In the genomic region with DNA sequence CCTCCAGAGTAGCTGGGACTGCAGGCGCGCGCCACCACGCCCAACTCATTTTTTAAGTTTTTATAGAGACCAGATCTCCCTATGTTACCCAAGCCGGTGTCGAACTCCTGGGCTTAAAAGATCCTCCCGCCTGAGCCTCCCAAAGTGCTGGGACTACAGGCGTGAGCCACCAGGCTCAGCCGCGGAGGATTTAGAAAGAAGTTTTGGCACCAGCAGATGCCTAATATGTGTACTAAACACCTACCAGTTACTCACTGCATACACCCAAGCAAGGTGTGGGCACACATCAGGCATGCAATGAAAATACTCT, we compare ENCODE assay signal across 8 cellular contexts. TPM values are rescaled to one million over a fixed set of nuclear protein-coding genes. Genes with fewer than 3 reads are reported as not detected.
DNase-seq lines count a peak whose midpoint lies in the region; ATAC-seq, FAIRE-seq and TF ChIP-seq lines count a peak whose summit lies in the region.

No MANE protein-coding gene starts in this region.

- peak overlapping the region; percentile 95 for H3K4me3 ChIP-seq in astrocyte (ENCODE audit: insufficient read depth, low read depth, low read length)
- H3K4me3 ChIP-seq in right lobe of liver, result peak overlapping the region; percentile 58 to 84 (median 80)
- H3K4me3 ChIP-seq in thyroid gland (replicated peaks in 1 of 3), result peak overlapping the region in 2 of 3 donors; percentile 54
- H3K4me3 ChIP-seq in small intestine (ENCODE audit: low read depth in 1 of 2, low read length in 2 of 2), result peak overlapping the region in 1 of 2 donors; percentile 78

- no peaks in the 10 kb centered on the region for H4K20me1 ChIP-seq in astrocyte (ENCODE audit: insufficient read depth, low read length)

- no peaks in the 10 kb centered on the region for H3K36me3 ChIP-seq in astrocyte (ENCODE audit: insufficient read depth, low read length)
- no peaks in the 10 kb centered on the region for H3K36me3 ChIP-seq in right lobe of liver
- no peaks in the 10 kb centered on the region for H3K36me3 ChIP-seq in thyroid gland
- H3K36me3 ChIP-seq in small intestine (ENCODE audit: control insufficient read depth in 2 of 2, insufficient read depth in 2 of 2, low read length in 2 of 2), result no peaks in the 10 kb centered on the region

- H3K4me3 Mint-ChIP-seq in activated T-cell treated with anti-CD3 and anti-CD28 coated beads, Interleukin-2, amount 50 U/mL, for 24 hours, result peak overlapping the region; percentile 92
- H3K4me3 Mint-ChIP-seq in astrocyte (ENCODE audit: unreplicated experiment), result peak overlapping the region; percentile 85

- ATAC-seq in right lobe of liver, result no peak
- no peak for ATAC-seq in HG02852 (IDR thresholded peaks at IDR 0.05; ENCODE audit: unreplicated experiment)

- H3K4me1 ChIP-seq in astrocyte (ENCODE audit: insufficient read depth, low read length) (peaks cover 9% of the 10 kb centered on the region), right lobe of liver (peaks cover 0 to 11% (median 3%) of the 10 kb centered on the region in 4 donors), thyroid gland (peaks cover 10 to 13% of the 10 kb centered on the region in 2 donors), small intestine (ENCODE audit: control insufficient read depth in 2 of 2, insufficient read depth in 1 of 2, low read depth in 1 of 2, low read length in 1 of 2) (peaks cover 0 to 6% of the 10 kb centered on the region in 2 donors)

- peaks cover 44% of the 10 kb centered on the region for H3K36me3 Mint-ChIP-seq in activated T-cell treated with anti-CD3 and anti-CD28 coated beads, Interleukin-2, amount 50 U/mL, for 24 hours (ENCODE audit: low read depth)
- no peaks in the 10 kb centered on the region for H3K36me3 Mint-ChIP-seq in astrocyte (ENCODE audit: low read depth, unreplicated experiment)

- H3K4me1 Mint-ChIP-seq in activated T-cell treated with anti-CD3 and anti-CD28 coated beads, Interleukin-2, amount 50 U/mL, for 24 hours (ENCODE audit: low read depth), result peaks cover 30% of the 10 kb centered on the region
- peaks cover 4% of the 10 kb centered on the region for H3K4me1 Mint-ChIP-seq in astrocyte (ENCODE audit: low read depth, unreplicated experiment)

- peaks cover 24% of the 10 kb centered on the region for H3K9me3 Mint-ChIP-seq in activated T-cell treated with anti-CD3 and anti-CD28 coated beads, Interleukin-2, amount 50 U/mL, for 24 hours
- no peaks in the 10 kb centered on the region for H3K9me3 Mint-ChIP-seq in astrocyte (ENCODE audit: unreplicated experiment)

- no peak for FAIRE-seq in astrocyte (lab: Jason Lieb, UNC)
- FAIRE-seq in small intestine (lab: Jason Lieb, UNC), result no peak

- H3K9ac ChIP-seq in astrocyte (ENCODE audit: low read length), result peak overlapping the region; percentile 82

- TF ChIP-seq POLR2A in right lobe of liver (IDR thresholded peaks at IDR 0.05) (no peak), thyroid gland (IDR thresholded peaks at IDR 0.05) (no peak)

- TF ChIP-seq CTCF in astrocyte (IDR thresholded peaks at IDR 0.05; ENCODE audit: insufficient read depth, low read depth, low read length), result no peak
- no peak for TF ChIP-seq CTCF in right lobe of liver (IDR thresholded peaks at IDR 0.05)
- TF ChIP-seq CTCF in thyroid gland (IDR thresholded peaks at IDR 0.05), result no peak

- H3K27me3 ChIP-seq in astrocyte (ENCODE audit: insufficient read depth, low read length) (no peaks in the 10 kb centered on the region), right lobe of liver (no peaks in the 10 kb centered on the region), thyroid gland (no peaks in the 10 kb centered on the region), small intestine (ENCODE audit: control insufficient read depth in 2 of 2, insufficient read depth in 2 of 2, low read length in 2 of 2) (no peaks in the 10 kb centered on the region)

- H3K9me3 ChIP-seq in astrocyte (ENCODE audit: insufficient read depth, low read depth, low read length) (peaks cover 2% of the 10 kb centered on the region), right lobe of liver (no peaks in the 10 kb centered on the region), thyroid gland (no peaks in the 10 kb centered on the region), small intestine (ENCODE audit: control insufficient read depth, low read depth) (no peaks in the 10 kb centered on the region)

- 54% methylated on average over 7 of the region's 10 CpGs for WGBS in right lobe of liver (ENCODE audit: insufficient coverage, low coverage, low lambda C conversion rate, missing lambda C conversion rate)
- WGBS in thyroid gland, 2 donors, result 41 to 58% methylated on average over 9 to 10 of the region's 10 CpGs
- WGBS in small intestine, 3 donors, result 54 to 63% (median 57%) methylated on average over 10 of the region's 10 CpGs

- no peak overlapping the region for H3K27ac ChIP-seq in astrocyte (ENCODE audit: low read depth, low read length)
- H3K27ac ChIP-seq in right lobe of liver, result peak overlapping the region in 2 of 3 donors; percentile 51 to 74
- H3K27ac ChIP-seq in thyroid gland, result peak overlapping the region in 2 of 3 donors; percentile 27 to 81
- no peak overlapping the region for H3K27ac ChIP-seq in small intestine (ENCODE audit: low read depth in 1 of 2, low read length in 1 of 2)

- peak overlapping the region; percentile 92 for H2AFZ ChIP-seq in astrocyte (ENCODE audit: low read depth, low read length)

- intact Hi-C loops in right lobe of liver (cut with DNase I) (no loop called here), thyroid gland (cut with DNase I) (no loop called here)

- DNase-seq in activated T-cell treated with anti-CD3 and anti-CD28 coated beads, Interleukin-2, amount 50 U/mL, for 24 hours, result no peak
- DNase-seq in activated T-cell treated with anti-CD3 and anti-CD28 coated beads for 4 hours (no peak), astrocyte (ENCODE audit: low read depth) (no peak), right lobe of liver (peak in 1 of 3 donors; percentile 54), thyroid gland (no peak), small intestine (no peak), cerebellar cortex (ENCODE audit: low spot score) (no peak)

- peak overlapping the region; percentile 14 for H3K27ac Mint-ChIP-seq in activated T-cell treated with anti-CD3 and anti-CD28 coated beads, Interleukin-2, amount 50 U/mL, for 24 hours
- H3K27ac Mint-ChIP-seq in astrocyte (ENCODE audit: unreplicated experiment), result no peak overlapping the region

- no peaks in the 10 kb centered on the region for H3K27me3 Mint-ChIP-seq in activated T-cell treated with anti-CD3 and anti-CD28 coated beads, Interleukin-2, amount 50 U/mL, for 24 hours
- no peaks in the 10 kb centered on the region for H3K27me3 Mint-ChIP-seq in astrocyte (ENCODE audit: low read depth, unreplicated experiment)

- no peaks in the 10 kb centered on the region for H3K79me2 ChIP-seq in astrocyte (ENCODE audit: insufficient read depth, low read length)

- H3K4me2 ChIP-seq in astrocyte (ENCODE audit: low read length), result peak overlapping the region; percentile 97

RNA-seq across cellular contexts. Expression of a gene that starts 0.5 kb away (rescaled TPM):
- total RNA-seq in astrocyte (3.2 and 3.4 TPM in 2 replicates), right lobe of liver (1 to 10 TPM; 1.1 to 1.9 (median 1.8) TPM), thyroid gland (10 to 100 TPM in 2 of 4 donors, 1 to 10 TPM in 2; 8.6 to 14.9 (median 10.5) TPM)
- polyA plus RNA-seq in small intestine, result 1 to 10 TPM; 1.1 to 1.6 (median 1.6) TPM

RNA-seq across cellular contexts. Expression of a gene that starts 39.0 kb away (rescaled TPM):
- total RNA-seq in astrocyte (6.4 and 6.6 TPM in 2 replicates), right lobe of liver (1 to 10 TPM in 1 of 6 experiments, under 1 TPM in 5; 0.26 to 1.2 (median 0.74) TPM), thyroid gland (10 to 100 TPM in 1 of 4 donors, 1 to 10 TPM in 3; 8.2 to 11.0 (median 9.1) TPM)
- polyA plus RNA-seq in small intestine, result 1 to 10 TPM in 1 of 3 donors, under 1 TPM in 2; 0.22 to 1.4 (median 0.27) TPM

Comparison
In these comparisons a context has a peak if more than half of its experiments do, and no peak if none do; other contexts are left out.
1. H3K27ac ChIP-seq: peak in right lobe of liver (2 of 3) and thyroid gland (2 of 3); none in astrocyte (single experiment) and small intestine (0 of 2).